14 cellular contexts compared by ENCODE assay signal in the genomic region with DNA sequence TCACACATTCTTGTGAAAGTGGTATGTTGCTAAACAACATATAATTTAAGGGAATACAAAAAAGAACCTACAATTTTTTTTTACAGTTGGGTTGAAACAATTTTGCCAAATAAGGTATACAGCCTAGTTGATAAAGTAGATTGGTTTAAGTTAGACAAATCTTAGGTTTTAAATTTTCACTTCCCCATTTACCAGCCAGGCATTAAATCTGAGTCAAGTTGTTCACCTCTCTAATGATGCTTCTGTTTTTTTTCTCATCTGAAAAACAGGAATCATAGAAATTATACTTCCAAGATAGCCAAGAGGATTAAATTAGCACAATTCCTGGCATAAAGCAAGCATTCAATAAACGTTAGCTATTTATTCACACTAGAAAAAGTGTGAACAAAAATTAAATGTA. TPM values are rescaled to one million over a fixed set of nuclear protein-coding genes. Genes with fewer than 3 reads are reported as not detected.
DNase-seq lines count a peak whose midpoint lies in the region; ATAC-seq and TF ChIP-seq lines count a peak whose summit lies in the region.
"Had no signal": no experiment of that assay in that cellular context is flagged by ENCODE, and none has a peak within 500 bp of the region (broad histone marks: within the 10 kb centered on the region; RNA-seq: fewer than 3 reads in every experiment).

No MANE protein-coding gene starts in this region.

- H3K4me1 ChIP-seq in OCI-LY3 (ENCODE audit: low read length), result peaks cover 28% of the 10 kb centered on the region

- H3K79me2 ChIP-seq in OCI-LY3 (ENCODE audit: low read length), result no peaks in the 10 kb centered on the region; the same call in 1 of the 2 replicates

- H3K27me3 ChIP-seq in OCI-LY3 (ENCODE audit: low read depth, low read length), result no peaks in the 10 kb centered on the region
- H3K27me3 ChIP-seq: upper lobe of left lung had no signal

- no peaks in the 10 kb centered on the region for H3K9me3 ChIP-seq in OCI-LY3 (ENCODE audit: insufficient read depth, low read length)
- H3K9me3 ChIP-seq: upper lobe of left lung had no signal

- no peak overlapping the region for H2AFZ ChIP-seq in OCI-LY3 (ENCODE audit: low read depth, low read length)

- intact Hi-C loops in left ventricle myocardium superior (cut with micrococcal nuclease), result no loop called here

- peaks cover 9% of the 10 kb centered on the region for H3K36me3 ChIP-seq in OCI-LY3 (replicated peaks; ENCODE audit: low read depth, low read length)

- H3K4me2 ChIP-seq in OCI-LY3 (ENCODE audit: low read length), result peak overlapping the region; percentile 66

- H3K9ac ChIP-seq in OCI-LY3 (ENCODE audit: low read length), result peak overlapping the region; percentile 44

- TF ChIP-seq CTCF in OCI-LY3 (IDR thresholded peaks at IDR 0.05; ENCODE audit: low read depth, low read length), result no peak

- peak overlapping the region; percentile 39 for H3K4me3 ChIP-seq in OCI-LY3 (ENCODE audit: low read length)
- H3K4me3 ChIP-seq: upper lobe of left lung had no signal

- H4K20me1 ChIP-seq in OCI-LY3 (ENCODE audit: insufficient read depth, low read length), result no peaks in the 10 kb centered on the region

- DNase-seq in NCI-H774 (lab: John Stamatoyannopoulos, UW) (no peak), left ventricle myocardium superior (no peak), NCI-H1436 treated with DMSO at 0.1 percent for 48 hours (lab: John Stamatoyannopoulos, UW) (no peak)
- DNase-seq: C1 segment of cervical spinal cord, foreskin fibroblast, NCI-H446, T1000, upper lobe of left lung had no signal

- peak; percentile 92 for ATAC-seq in GM18505 (IDR thresholded peaks at IDR 0.05; ENCODE audit: unreplicated experiment)
- peak; percentile 84 for ATAC-seq in GM21515 (IDR thresholded peaks at IDR 0.05; ENCODE audit: unreplicated experiment)
- peak; percentile 86 for ATAC-seq in HG03103 (IDR thresholded peaks at IDR 0.05; ENCODE audit: low read depth, unreplicated experiment)
- ATAC-seq in GM19397 (IDR thresholded peaks at IDR 0.05; ENCODE audit: unreplicated experiment), result no peak
- ATAC-seq in left ventricle myocardium superior, result no peak
- ATAC-seq: activated T-helper 17 cell treated with anti-CD3 and anti-CD28 coated beads, Interleukin-2, amount 50 U/mL, for 72 hours had no signal

- no peak for TF ChIP-seq POLR2A in GM18505 (IDR thresholded peaks at IDR 0.05; ENCODE audit: borderline replicate concordance, extremely low read depth, insufficient read depth, insufficient read length)

- peak overlapping the region; percentile 80 for H3K27ac ChIP-seq in OCI-LY3 (ENCODE audit: low read length)
- H3K27ac ChIP-seq: upper lobe of left lung had no signal

RNA-seq across cellular contexts. Expression of a gene that starts 45.2 kb away (rescaled TPM):
- total RNA-seq in left ventricle myocardium superior, result 57.3 TPM

Comparison
In these comparisons a context has a peak if more than half of its experiments do, and no peak if none do; other contexts are left out.
1. ATAC-seq: peak in GM18505 (single experiment), GM21515 (single experiment) and HG03103 (single experiment); none in GM19397 (single experiment) and left ventricle myocardium superior (single experiment).